ENCODE assay signal across 19 cellular contexts in genomic region chr18:25234363-25234639, GRCh38.
DNase-seq lines count a peak whose midpoint lies in the region; FAIRE-seq and TF ChIP-seq lines count a peak whose summit lies in the region.
"Had no signal": no experiment of that assay in that cellular context is flagged by ENCODE, and none has a peak within 500 bp of the region (broad histone marks: within the 10 kb centered on the region; RNA-seq: fewer than 3 reads in every experiment).

No MANE protein-coding gene starts in this region.

- H3K4me3 ChIP-seq in HEK293 (ENCODE audit: low read depth, low read length) (no peak overlapping the region), mesodermal cell (ENCODE audit: extremely low read depth, insufficient read depth, low read length, poor library complexity, severe bottlenecking) (no peak overlapping the region), spleen (peak overlapping the region in 2 of 8 donors; percentile 3 to 30)
- H3K4me3 ChIP-seq: GM12878 had no signal

- peak overlapping the region; percentile 68 for H3K4me3 Mint-ChIP-seq in chondrocyte (ENCODE audit: unreplicated experiment)
- H3K4me3 Mint-ChIP-seq in activated naive CD4-positive, alpha-beta T cell treated with anti-CD3 and anti-CD28 coated beads for 36 hours: no peak overlapping the region
- H3K4me3 Mint-ChIP-seq: activated CD8-positive, alpha-beta T cell treated with anti-CD3 and anti-CD28 coated beads, Interleukin-2, amount 10 ng/mL, durations not matched to agents 7 days and 5 days; activated T-cell treated with anti-CD3 and anti-CD28 coated beads, Interleukin-2, amount 50 U/mL, for 24 hours; CD8-positive, alpha-beta T cell; H9 had no signal

- intact Hi-C loops in spleen (cut with DNase I; ENCODE audit: low total_unique reads): no loop called here
- intact Hi-C loops in activated naive CD4-positive, alpha-beta T cell treated with anti-CD3 and anti-CD28 coated beads for 36 hours (cut with micrococcal nuclease): no loop called here

- DNase-seq in chondrocyte (ENCODE audit: low spot score): no peak
- no peak for DNase-seq in spleen
- no peak for DNase-seq in activated naive CD4-positive, alpha-beta T cell treated with anti-CD3 and anti-CD28 coated beads for 36 hours
- DNase-seq in OCI-M2 (lab: John Stamatoyannopoulos, UW; ENCODE audit: unreplicated experiment): no peak
- DNase-seq in midbrain (lab: John Stamatoyannopoulos, UW): no peak
- no peak for DNase-seq in GM12891 (ENCODE audit: insufficient read length, low spot score)
- DNase-seq: activated CD8-positive, alpha-beta T cell treated with anti-CD3 and anti-CD28 coated beads, Interleukin-2, amount 10 ng/mL, durations not matched to agents 7 days and 5 days; activated naive CD4-positive, alpha-beta T cell treated with anti-CD3 and anti-CD28 coated beads, Interleukin-2, amount 50 U/mL, for 16 hours; activated T-cell treated with anti-CD3 and anti-CD28 coated beads, Interleukin-2, amount 50 U/mL, for 24 hours; CD8-positive, alpha-beta T cell; GF-D8; H9; NCI-H1930; NCI-H345; stimulated activated CD4-positive, alpha-beta T cell treated with anti-CD3 and anti-CD28 coated beads, Interleukin-4, amount 100 ng/mL, for 24 hours; T1000 had no signal

- H3K4me1 Mint-ChIP-seq in chondrocyte (ENCODE audit: low read depth): peaks cover 58% of the 10 kb centered on the region
- H3K4me1 Mint-ChIP-seq in activated naive CD4-positive, alpha-beta T cell treated with anti-CD3 and anti-CD28 coated beads for 36 hours (ENCODE audit: low read depth): no peaks in the 10 kb centered on the region

- no peaks in the 10 kb centered on the region for H3K27me3 ChIP-seq in spleen (replicated peaks in 1 of 7)

- no peaks in the 10 kb centered on the region for H3K9me3 Mint-ChIP-seq in chondrocyte (ENCODE audit: low read depth)
- H3K9me3 Mint-ChIP-seq in activated naive CD4-positive, alpha-beta T cell treated with anti-CD3 and anti-CD28 coated beads for 36 hours: no peaks in the 10 kb centered on the region
- H3K9me3 Mint-ChIP-seq: activated T-cell treated with anti-CD3 and anti-CD28 coated beads, Interleukin-2, amount 50 U/mL, for 24 hours; CD8-positive, alpha-beta T cell; H9 had no signal

- H3K4me1 ChIP-seq in HEK293 (ENCODE audit: control insufficient read depth, insufficient read depth, low read length) (peaks cover 6% of the 10 kb centered on the region), mesodermal cell (ENCODE audit: control insufficient read depth, insufficient read depth, low read length, poor library complexity, severe bottlenecking) (peaks cover 47% of the 10 kb centered on the region), spleen (peaks cover 0 to 46% (median 20%) of the 10 kb centered on the region in 6 donors)

- H3K9me3 ChIP-seq in HEK293 (ENCODE audit: control insufficient read depth, insufficient read depth, low read depth, low read length): no peaks in the 10 kb centered on the region
- H3K9me3 ChIP-seq in mesodermal cell (ENCODE audit: control insufficient read depth, low read length): no peaks in the 10 kb centered on the region
- no peaks in the 10 kb centered on the region for H3K9me3 ChIP-seq in spleen

- no peaks in the 10 kb centered on the region for H3K36me3 Mint-ChIP-seq in chondrocyte (ENCODE audit: low read depth)
- H3K36me3 Mint-ChIP-seq in activated naive CD4-positive, alpha-beta T cell treated with anti-CD3 and anti-CD28 coated beads for 36 hours (ENCODE audit: low read depth): no peaks in the 10 kb centered on the region
- H3K36me3 Mint-ChIP-seq: CD8-positive, alpha-beta T cell had no signal

- no peak overlapping the region for H3K27ac ChIP-seq in HEK293 (ENCODE audit: extremely low read depth, low read depth, low read length)
- peak overlapping the region; percentile 71 for H3K27ac ChIP-seq in mesodermal cell (ENCODE audit: low read depth, low read length, severe bottlenecking)
- peak overlapping the region in 7 of 8 donors; percentile 36 to 82 (median 62) for H3K27ac ChIP-seq in spleen

- no peak for TF ChIP-seq POLR2A in spleen (IDR thresholded peaks at IDR 0.05)
- TF ChIP-seq POLR2A in GM12891 (IDR thresholded peaks at IDR 0.05; ENCODE audit: low read depth, low read length): no peak

- no peak for FAIRE-seq in GM12891 (lab: Jason Lieb, UNC)
- FAIRE-seq: GM12878 had no signal

- H3K27me3 Mint-ChIP-seq in chondrocyte (ENCODE audit: low read depth): no peaks in the 10 kb centered on the region
- H3K27me3 Mint-ChIP-seq in activated naive CD4-positive, alpha-beta T cell treated with anti-CD3 and anti-CD28 coated beads for 36 hours (ENCODE audit: low read depth): peaks cover 2% of the 10 kb centered on the region
- H3K27me3 Mint-ChIP-seq: activated T-cell treated with anti-CD3 and anti-CD28 coated beads, Interleukin-2, amount 50 U/mL, for 24 hours had no signal

- no peaks in the 10 kb centered on the region for H3K36me3 ChIP-seq in HEK293 (ENCODE audit: control insufficient read depth in 2 of 2, insufficient read depth in 1 of 2, low read length in 2 of 2)
- no peaks in the 10 kb centered on the region for H3K36me3 ChIP-seq in mesodermal cell (ENCODE audit: control insufficient read depth, insufficient read depth, low read length)
- H3K36me3 ChIP-seq in spleen: no peaks in the 10 kb centered on the region

- TF ChIP-seq CTCF in HEK293 (tag by site-specific recombination; IDR thresholded peaks at IDR 0.05): no peak
- no peak for TF ChIP-seq CTCF in chondrocyte (IDR thresholded peaks at IDR 0.05)
- no peak for TF ChIP-seq CTCF in spleen (IDR thresholded peaks at IDR 0.05 in 8 of 11, conservative IDR thresholded peaks at IDR 0.05 in 3 of 11)

- CTCF ChIA-PET in HEK293 (lab: Yijun Ruan, JAX): no interaction called here
- CTCF ChIA-PET in activated naive CD4-positive, alpha-beta T cell treated with anti-CD3 and anti-CD28 coated beads for 36 hours (lab: Charles Lee): no interaction called here

- peak overlapping the region; percentile 95 for H3K27ac Mint-ChIP-seq in chondrocyte (ENCODE audit: unreplicated experiment)
- H3K27ac Mint-ChIP-seq in activated naive CD4-positive, alpha-beta T cell treated with anti-CD3 and anti-CD28 coated beads for 36 hours: no peak overlapping the region
- H3K27ac Mint-ChIP-seq: activated CD8-positive, alpha-beta T cell treated with anti-CD3 and anti-CD28 coated beads, Interleukin-2, amount 10 ng/mL, durations not matched to agents 7 days and 5 days; activated T-cell treated with anti-CD3 and anti-CD28 coated beads, Interleukin-2, amount 50 U/mL, for 24 hours; CD8-positive, alpha-beta T cell had no signal

- WGBS in mesodermal cell (ENCODE audit: insufficient coverage in 2 of 2), 2 experiments: no CpG with 5 or more reads among the region's 1 CpG
- 61 to 85% (median 69%) methylated on average over 1 of the region's 1 CpG for WGBS in spleen, 5 donors

- POLR2A ChIA-PET in HEK293 (lab: Yijun Ruan, JAX): no interaction called here

TF ChIP-seq in HEK293, 187 proteins besides CTCF, POLR2A, EP300 and RAD21:
- peak; percentile 73 for TF ChIP-seq ZNF664 (tag by site-specific recombination; IDR thresholded peaks at IDR 0.05)
- TF ChIP-seq ZBTB21 (tag by site-specific recombination; IDR thresholded peaks at IDR 0.05): no peak
- TF ChIP-seq ZNF629 (tag by site-specific recombination; IDR thresholded peaks at IDR 0.05): 0 out of 2 replicates have a peak, but pooled peaks have one; percentile 4

TF ChIP-seq in GM12891, 5 proteins besides CTCF, POLR2A, EP300 and RAD21:
- TF ChIP-seq TAF1 (IDR thresholded peaks at IDR 0.05; ENCODE audit: low read depth, low read length) (no peak), PAX5 (IDR thresholded peaks at IDR 0.05; ENCODE audit: insufficient read depth, low read length, severe bottlenecking) (no peak), POU2F2 (IDR thresholded peaks at IDR 0.05; ENCODE audit: low read depth, low read length) (no peak), POLR2AphosphoS5 (IDR thresholded peaks at IDR 0.05; ENCODE audit: low read depth, low read length) (no peak), SPI1 (IDR thresholded peaks at IDR 0.05; ENCODE audit: low read depth, low read length) (no peak)
